Comparison of ENCODE assay signal across 29 cellular contexts in the genomic region with DNA sequence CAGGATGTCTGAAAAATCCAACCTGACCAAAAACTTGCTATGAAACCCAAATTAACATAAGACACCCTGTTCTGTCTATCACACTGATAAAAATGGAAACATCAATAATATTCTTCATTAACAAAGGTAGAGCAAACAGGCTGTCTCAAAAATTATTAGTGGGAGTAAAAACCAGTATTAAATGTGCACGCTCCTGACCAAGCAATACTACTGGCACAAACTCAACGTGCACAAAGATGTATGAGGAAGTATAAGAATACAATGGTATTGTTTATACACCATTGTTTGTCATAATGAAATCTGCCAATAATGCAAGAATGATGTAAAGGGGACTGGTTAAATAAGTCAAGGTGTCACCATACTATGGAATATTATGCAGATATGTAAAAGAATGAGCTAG.
DNase-seq lines count a peak whose midpoint lies in the region; ATAC-seq and TF ChIP-seq lines count a peak whose summit lies in the region.
"Had no signal": no experiment of that assay in that cellular context is flagged by ENCODE, and none has a peak within 500 bp of the region (broad histone marks: within the 10 kb centered on the region; RNA-seq: fewer than 3 reads in every experiment).

No MANE protein-coding gene starts in this region.

- DNase-seq in right cardiac atrium (no peak), cardiac septum (ENCODE audit: low spot score) (no peak), chondrocyte (ENCODE audit: low spot score) (no peak), mesenchymal stem cell (no peak), ureter (ENCODE audit: low spot score) (no peak), GM13976 (ENCODE audit: low spot score) (no peak)
- DNase-seq: activated CD4-positive, alpha-beta memory T cell treated with anti-CD3 and anti-CD28 coated beads for 36 hours; activated CD4-positive, CD25-positive, alpha-beta regulatory T cell treated with anti-CD3 and anti-CD28 coated beads, Interleukin-2, amount 50 U/mL, for 72 hours; activated CD8-positive, alpha-beta memory T cell treated with anti-CD3 and anti-CD28 coated beads, Interleukin-2, amount 50 U/mL, for 4 hours; activated naive CD4-positive, alpha-beta T cell treated with anti-CD3 and anti-CD28 coated beads for 36 hours; COR-L47; cortex of kidney; endodermal cell; GDM1; kidney glomerular epithelial cell; NCI-H1092; NCI-H187 treated with DMSO at 0.1 percent for 48 hours; NCI-H2227 treated with DMSO at 0.1 percent for 48 hours; NCI-H69; stimulated activated naive CD4-positive, alpha-beta T cell treated with Interleukin-2 at 50 U/mL for 16 hours had no signal

- H3K9me3 Mint-ChIP-seq in chondrocyte (ENCODE audit: low read depth) = no peaks in the 10 kb centered on the region
- H3K9me3 Mint-ChIP-seq: activated CD4-positive, alpha-beta memory T cell treated with anti-CD3 and anti-CD28 coated beads for 36 hours; activated naive CD4-positive, alpha-beta T cell treated with anti-CD3 and anti-CD28 coated beads for 36 hours; activated T-helper 1 cell treated with anti-CD3 and anti-CD28 coated beads, Interleukin-12 subunit alpha, Interleukin-12 subunit beta, Interleukin-2, Interleukin-4 antibody, amounts not matched to agents 30 ng/mL and 10 ng/mL and 1 ng/mL, durations not matched to agents 14 hours and 24 hours and 36 hours; endodermal cell had no signal

- ATAC-seq in right cardiac atrium (no peak), HG02623 (IDR thresholded peaks at IDR 0.05; ENCODE audit: unreplicated experiment) (no peak)

- peak overlapping the region; percentile 52 for H3K9ac ChIP-seq in mesenchymal stem cell (ENCODE audit: low read length)
- H3K9ac ChIP-seq: BLaER1 had no signal

- H3K4me3 ChIP-seq in right cardiac atrium (ENCODE audit: low read length) (no peak overlapping the region), mesenchymal stem cell (ENCODE audit: insufficient read depth in 1 of 2, low read depth in 1 of 2, low read length in 2 of 2) (no peak overlapping the region)
- H3K4me3 ChIP-seq: BLaER1, Peyer's patch, psoas muscle, SJSA1, thyroid gland had no signal

- TF ChIP-seq CTCF in chondrocyte (IDR thresholded peaks at IDR 0.05) (no peak), GM13976 (IDR thresholded peaks at IDR 0.05; ENCODE audit: borderline replicate concordance, control extremely low read depth, extremely low read depth, insufficient read depth, missing control alignments) (no peak)

- peak overlapping the region; percentile 25 for H3K27ac ChIP-seq in right cardiac atrium (ENCODE audit: low read length)
- H3K27ac ChIP-seq in mesenchymal stem cell (ENCODE audit: low read length, poor library complexity, severe bottlenecking) = no peak overlapping the region
- H3K27ac ChIP-seq: BLaER1, neutrophil, psoas muscle, SJSA1, thyroid gland had no signal

- H3K36me3 Mint-ChIP-seq in chondrocyte (ENCODE audit: low read depth) = no peaks in the 10 kb centered on the region
- H3K36me3 Mint-ChIP-seq: activated CD4-positive, alpha-beta memory T cell treated with anti-CD3 and anti-CD28 coated beads for 36 hours; memory B cell had no signal

- H4K91ac ChIP-seq in mesenchymal stem cell (ENCODE audit: low read length) = no peak overlapping the region

- in situ Hi-C loops in GM13976 (cut with MboI; ENCODE audit: low sequenced_read_pairs, unreplicated experiment) = no loop called here

- H3K23ac ChIP-seq in mesenchymal stem cell (ENCODE audit: low read length in 2 of 2) = no peak overlapping the region

- intact Hi-C loops in right cardiac atrium (cut with DNase I) = no loop called here
- intact Hi-C loops in cardiac septum (cut with DNase I) = loop anchor here (2.0 to 10.0 kb wide), 3 partner anchors 64 to 398 kb away; no protein-coding TSS in a partner anchor

- H4K8ac ChIP-seq in mesenchymal stem cell (ENCODE audit: low read length) = no peak overlapping the region

- peak overlapping the region; percentile 87 for H3K27ac Mint-ChIP-seq in chondrocyte (ENCODE audit: unreplicated experiment)
- H3K27ac Mint-ChIP-seq: activated CD4-positive, alpha-beta memory T cell treated with anti-CD3 and anti-CD28 coated beads for 36 hours; activated naive CD4-positive, alpha-beta T cell treated with anti-CD3 and anti-CD28 coated beads for 36 hours; activated T-helper 1 cell treated with anti-CD3 and anti-CD28 coated beads, Interleukin-12 subunit alpha, Interleukin-12 subunit beta, Interleukin-2, Interleukin-4 antibody, amounts not matched to agents 30 ng/mL and 10 ng/mL and 1 ng/mL, durations not matched to agents 14 hours and 24 hours and 36 hours; endodermal cell; memory B cell had no signal

- H2AFZ ChIP-seq in mesenchymal stem cell (ENCODE audit: low read depth, low read length) = no peak overlapping the region

- H3K4me2 ChIP-seq in mesenchymal stem cell (ENCODE audit: low read length, poor library complexity, severe bottlenecking) = no peak overlapping the region

- H2BK12ac ChIP-seq in mesenchymal stem cell (ENCODE audit: low read length in 2 of 2) = no peak overlapping the region

- H3K14ac ChIP-seq in mesenchymal stem cell (ENCODE audit: low read length in 2 of 2) = no peak overlapping the region

- no peak overlapping the region for H2BK120ac ChIP-seq in mesenchymal stem cell (ENCODE audit: low read depth, low read length)

- no peak overlapping the region for H3K18ac ChIP-seq in mesenchymal stem cell (ENCODE audit: low read depth in 1 of 2, low read length in 2 of 2)

- H2BK15ac ChIP-seq in mesenchymal stem cell (ENCODE audit: low read depth, poor library complexity, severe bottlenecking) = no peak overlapping the region

- no peaks in the 10 kb centered on the region for H3K9me3 ChIP-seq in right cardiac atrium (ENCODE audit: control insufficient read depth, low read length)
- no peaks in the 10 kb centered on the region for H3K9me3 ChIP-seq in mesenchymal stem cell (ENCODE audit: control insufficient read depth, low read length)
- H3K9me3 ChIP-seq: BLaER1, neutrophil, Peyer's patch, psoas muscle, SJSA1, thyroid gland had no signal

- H3K36me3 ChIP-seq in mesenchymal stem cell (ENCODE audit: control insufficient read depth in 1 of 2, insufficient read depth in 2 of 2, low read depth in 1 of 2, low read length in 2 of 2) = no peaks in the 10 kb centered on the region
- H3K36me3 ChIP-seq: BLaER1, neutrophil, Peyer's patch, SJSA1, thyroid gland had no signal

- H3K4me3 Mint-ChIP-seq in chondrocyte (ENCODE audit: unreplicated experiment) = no peak overlapping the region
- H3K4me3 Mint-ChIP-seq: activated CD4-positive, alpha-beta memory T cell treated with anti-CD3 and anti-CD28 coated beads for 36 hours; activated naive CD4-positive, alpha-beta T cell treated with anti-CD3 and anti-CD28 coated beads for 36 hours; activated T-helper 1 cell treated with anti-CD3 and anti-CD28 coated beads, Interleukin-12 subunit alpha, Interleukin-12 subunit beta, Interleukin-2, Interleukin-4 antibody, amounts not matched to agents 30 ng/mL and 10 ng/mL and 1 ng/mL, durations not matched to agents 14 hours and 24 hours and 36 hours; endodermal cell; memory B cell had no signal

- 34% methylated on average over 2 of the region's 2 CpGs for WGBS in right cardiac atrium
- no CpG with 5 or more reads among the region's 2 CpGs for WGBS in mesenchymal stem cell

- H2AK5ac ChIP-seq in mesenchymal stem cell (ENCODE audit: low read length, severe bottlenecking) = no peak overlapping the region

- H3K79me1 ChIP-seq in mesenchymal stem cell (replicated peaks; ENCODE audit: low read length, poor library complexity, severe bottlenecking) = no peaks in the 10 kb centered on the region

- no peaks in the 10 kb centered on the region for H3K27me3 Mint-ChIP-seq in chondrocyte (ENCODE audit: low read depth)

- no peaks in the 10 kb centered on the region for H3K27me3 ChIP-seq in right cardiac atrium (ENCODE audit: control insufficient read depth, insufficient read depth)
- no peaks in the 10 kb centered on the region for H3K27me3 ChIP-seq in mesenchymal stem cell (ENCODE audit: control insufficient read depth in 1 of 2, insufficient read depth in 1 of 2, low read length in 2 of 2)
- H3K27me3 ChIP-seq: BLaER1, neutrophil, Peyer's patch, SJSA1, thyroid gland had no signal

- H2BK5ac ChIP-seq in mesenchymal stem cell (ENCODE audit: low read depth, low read length, poor library complexity, severe bottlenecking) = no peak overlapping the region

- no peak overlapping the region for H3K4ac ChIP-seq in mesenchymal stem cell (ENCODE audit: low read depth in 1 of 2, low read length in 2 of 2)

- H3K4me1 Mint-ChIP-seq in chondrocyte (ENCODE audit: low read depth) = peaks cover 73% of the 10 kb centered on the region
- H3K4me1 Mint-ChIP-seq: endodermal cell had no signal

- H3K4me1 ChIP-seq in right cardiac atrium (ENCODE audit: control insufficient read depth, insufficient read depth, low read length) (peaks cover 1% of the 10 kb centered on the region), mesenchymal stem cell (ENCODE audit: control insufficient read depth, insufficient read depth, low read depth, low read length) (peaks cover 13% of the 10 kb centered on the region)
- H3K4me1 ChIP-seq: Peyer's patch had no signal
